Comparison of ENCODE assay signal across 1 cellular context in genomic region chr17:27293898-27294688, GRCh38.
A peak's percentile ranks its signal among the peaks of the same experiment; 100 is the strongest.
TF ChIP-seq lines count a peak whose summit lies in the region.

A gene with protein sequence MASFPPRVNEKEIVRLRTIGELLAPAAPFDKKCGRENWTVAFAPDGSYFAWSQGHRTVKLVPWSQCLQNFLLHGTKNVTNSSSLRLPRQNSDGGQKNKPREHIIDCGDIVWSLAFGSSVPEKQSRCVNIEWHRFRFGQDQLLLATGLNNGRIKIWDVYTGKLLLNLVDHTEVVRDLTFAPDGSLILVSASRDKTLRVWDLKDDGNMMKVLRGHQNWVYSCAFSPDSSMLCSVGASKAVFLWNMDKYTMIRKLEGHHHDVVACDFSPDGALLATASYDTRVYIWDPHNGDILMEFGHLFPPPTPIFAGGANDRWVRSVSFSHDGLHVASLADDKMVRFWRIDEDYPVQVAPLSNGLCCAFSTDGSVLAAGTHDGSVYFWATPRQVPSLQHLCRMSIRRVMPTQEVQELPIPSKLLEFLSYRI (plus strand): TSS chr17:27294114. CDS start chr17:27294396, 282 bp downstream.

TF ChIP-seq in GM12878, 131 proteins besides CTCF, POLR2A, EP300 and RAD21 (continued from another document and continues in another):
- TF ChIP-seq, protein P1, sequence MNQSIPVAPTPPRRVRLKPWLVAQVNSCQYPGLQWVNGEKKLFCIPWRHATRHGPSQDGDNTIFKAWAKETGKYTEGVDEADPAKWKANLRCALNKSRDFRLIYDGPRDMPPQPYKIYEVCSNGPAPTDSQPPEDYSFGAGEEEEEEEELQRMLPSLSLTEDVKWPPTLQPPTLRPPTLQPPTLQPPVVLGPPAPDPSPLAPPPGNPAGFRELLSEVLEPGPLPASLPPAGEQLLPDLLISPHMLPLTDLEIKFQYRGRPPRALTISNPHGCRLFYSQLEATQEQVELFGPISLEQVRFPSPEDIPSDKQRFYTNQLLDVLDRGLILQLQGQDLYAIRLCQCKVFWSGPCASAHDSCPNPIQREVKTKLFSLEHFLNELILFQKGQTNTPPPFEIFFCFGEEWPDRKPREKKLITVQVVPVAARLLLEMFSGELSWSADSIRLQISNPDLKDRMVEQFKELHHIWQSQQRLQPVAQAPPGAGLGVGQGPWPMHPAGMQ (IDR thresholded peaks at IDR 0.05; ENCODE audit: borderline replicate concordance), result no peak
- peak; percentile 91 to 98 for TF ChIP-seq BHLHE40 (IDR thresholded peaks at IDR 0.05; ENCODE audit: borderline replicate concordance in 1 of 2, low read depth in 2 of 2, low read length in 1 of 2)
- TF ChIP-seq PML (IDR thresholded peaks at IDR 0.05; ENCODE audit: low read length), result peak; percentile 98
- TF ChIP-seq TARDBP (IDR thresholded peaks at IDR 0.05; ENCODE audit: borderline replicate concordance), result no peak
- 0 out of 4 replicates have a peak, but pooled peaks of 1 of the 2 experiments have one; percentile 17 for TF ChIP-seq SRF (IDR thresholded peaks at IDR 0.05; ENCODE audit: low read depth in 2 of 2, low read length in 2 of 2)
- TF ChIP-seq TCF12 (IDR thresholded peaks at IDR 0.05; ENCODE audit: low read depth, low read length), result peak; percentile 56; the same call in 1 of the 2 replicates
- no peak for TF ChIP-seq ASH2L (IDR thresholded peaks at IDR 0.05; ENCODE audit: borderline replicate concordance, low read depth)
- TF ChIP-seq JUNB (IDR thresholded peaks at IDR 0.05), result no peak
- TF ChIP-seq, protein P2, sequence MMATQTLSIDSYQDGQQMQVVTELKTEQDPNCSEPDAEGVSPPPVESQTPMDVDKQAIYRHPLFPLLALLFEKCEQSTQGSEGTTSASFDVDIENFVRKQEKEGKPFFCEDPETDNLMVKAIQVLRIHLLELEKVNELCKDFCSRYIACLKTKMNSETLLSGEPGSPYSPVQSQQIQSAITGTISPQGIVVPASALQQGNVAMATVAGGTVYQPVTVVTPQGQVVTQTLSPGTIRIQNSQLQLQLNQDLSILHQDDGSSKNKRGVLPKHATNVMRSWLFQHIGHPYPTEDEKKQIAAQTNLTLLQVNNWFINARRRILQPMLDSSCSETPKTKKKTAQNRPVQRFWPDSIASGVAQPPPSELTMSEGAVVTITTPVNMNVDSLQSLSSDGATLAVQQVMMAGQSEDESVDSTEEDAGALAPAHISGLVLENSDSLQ (IDR thresholded peaks at IDR 0.05), result peak; percentile 36; the same call in 1 of the 2 replicates
- TF ChIP-seq POU2F2 (IDR thresholded peaks at IDR 0.05; ENCODE audit: borderline replicate concordance, low read depth, low read length), result peak; percentile 94
- TF ChIP-seq TAF1 (IDR thresholded peaks at IDR 0.05; ENCODE audit: borderline replicate concordance, low read depth, low read length), result peak; percentile 99
- 0 out of 2 replicates have a peak, but pooled peaks have one; percentile 12 for TF ChIP-seq WRNIP1 (IDR thresholded peaks at IDR 0.05; ENCODE audit: borderline replicate concordance, low read depth, low read length)
- TF ChIP-seq, protein P3, sequence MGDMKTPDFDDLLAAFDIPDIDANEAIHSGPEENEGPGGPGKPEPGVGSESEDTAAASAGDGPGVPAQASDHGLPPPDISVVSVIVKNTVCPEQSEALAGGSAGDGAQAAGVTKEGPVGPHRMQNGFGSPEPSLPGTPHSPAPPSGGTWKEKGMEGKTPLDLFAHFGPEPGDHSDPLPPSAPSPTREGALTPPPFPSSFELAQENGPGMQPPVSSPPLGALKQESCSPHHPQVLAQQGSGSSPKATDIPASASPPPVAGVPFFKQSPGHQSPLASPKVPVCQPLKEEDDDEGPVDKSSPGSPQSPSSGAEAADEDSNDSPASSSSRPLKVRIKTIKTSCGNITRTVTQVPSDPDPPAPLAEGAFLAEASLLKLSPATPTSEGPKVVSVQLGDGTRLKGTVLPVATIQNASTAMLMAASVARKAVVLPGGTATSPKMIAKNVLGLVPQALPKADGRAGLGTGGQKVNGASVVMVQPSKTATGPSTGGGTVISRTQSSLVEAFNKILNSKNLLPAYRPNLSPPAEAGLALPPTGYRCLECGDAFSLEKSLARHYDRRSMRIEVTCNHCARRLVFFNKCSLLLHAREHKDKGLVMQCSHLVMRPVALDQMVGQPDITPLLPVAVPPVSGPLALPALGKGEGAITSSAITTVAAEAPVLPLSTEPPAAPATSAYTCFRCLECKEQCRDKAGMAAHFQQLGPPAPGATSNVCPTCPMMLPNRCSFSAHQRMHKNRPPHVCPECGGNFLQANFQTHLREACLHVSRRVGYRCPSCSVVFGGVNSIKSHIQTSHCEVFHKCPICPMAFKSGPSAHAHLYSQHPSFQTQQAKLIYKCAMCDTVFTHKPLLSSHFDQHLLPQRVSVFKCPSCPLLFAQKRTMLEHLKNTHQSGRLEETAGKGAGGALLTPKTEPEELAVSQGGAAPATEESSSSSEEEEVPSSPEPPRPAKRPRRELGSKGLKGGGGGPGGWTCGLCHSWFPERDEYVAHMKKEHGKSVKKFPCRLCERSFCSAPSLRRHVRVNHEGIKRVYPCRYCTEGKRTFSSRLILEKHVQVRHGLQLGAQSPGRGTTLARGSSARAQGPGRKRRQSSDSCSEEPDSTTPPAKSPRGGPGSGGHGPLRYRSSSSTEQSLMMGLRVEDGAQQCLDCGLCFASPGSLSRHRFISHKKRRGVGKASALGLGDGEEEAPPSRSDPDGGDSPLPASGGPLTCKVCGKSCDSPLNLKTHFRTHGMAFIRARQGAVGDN (IDR thresholded peaks at IDR 0.05), result peak; percentile 91
- no peak for TF ChIP-seq NFYA (IDR thresholded peaks at IDR 0.05; ENCODE audit: borderline replicate concordance, low read depth, low read length)
- TF ChIP-seq IKZF1 (conservative IDR thresholded peaks at IDR 0.05), result peak; percentile 82
- TF ChIP-seq CBFB (IDR thresholded peaks at IDR 0.05; ENCODE audit: low read depth), result peak; percentile 94
- peak; percentile 58; the same call in 1 of the 2 replicates for TF ChIP-seq SMARCA5 (IDR thresholded peaks at IDR 0.05)
- peak in 1 of 2 experiments; percentile 45; a peak in 3 of 4 replicates for TF ChIP-seq IKZF2 (IDR thresholded peaks at IDR 0.05)
- TF ChIP-seq RBBP5 (conservative IDR thresholded peaks at IDR 0.05), result no peak
- TF ChIP-seq KAT2A (conservative IDR thresholded peaks at IDR 0.05; ENCODE audit: control insufficient read depth, low read depth, low read length), result no peak
- TF ChIP-seq MEF2B (IDR thresholded peaks at IDR 0.05; ENCODE audit: partially characterized antibody, poor library complexity, severe bottlenecking), result peak; percentile 28
- TF ChIP-seq FOS (IDR thresholded peaks at IDR 0.05; ENCODE audit: borderline replicate concordance, extremely low read depth, insufficient read length), result no peak
- peak; percentile 100 for TF ChIP-seq NBN (IDR thresholded peaks at IDR 0.05)
- TF ChIP-seq DPF2 (IDR thresholded peaks at IDR 0.05), result peak; percentile 60
- TF ChIP-seq, protein P4, sequence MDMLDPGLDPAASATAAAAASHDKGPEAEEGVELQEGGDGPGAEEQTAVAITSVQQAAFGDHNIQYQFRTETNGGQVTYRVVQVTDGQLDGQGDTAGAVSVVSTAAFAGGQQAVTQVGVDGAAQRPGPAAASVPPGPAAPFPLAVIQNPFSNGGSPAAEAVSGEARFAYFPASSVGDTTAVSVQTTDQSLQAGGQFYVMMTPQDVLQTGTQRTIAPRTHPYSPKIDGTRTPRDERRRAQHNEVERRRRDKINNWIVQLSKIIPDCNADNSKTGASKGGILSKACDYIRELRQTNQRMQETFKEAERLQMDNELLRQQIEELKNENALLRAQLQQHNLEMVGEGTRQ (IDR thresholded peaks at IDR 0.05; ENCODE audit: borderline replicate concordance, low read depth, low read length), result peak; percentile 31
- no peak for TF ChIP-seq HDAC2 (IDR thresholded peaks at IDR 0.05)
- TF ChIP-seq POLR2AphosphoS5 (IDR thresholded peaks at IDR 0.05; ENCODE audit: low read length), result peak; percentile 99
- TF ChIP-seq MLLT1 (IDR thresholded peaks at IDR 0.05), result peak; percentile 76
- TF ChIP-seq TBL1XR1 (IDR thresholded peaks at IDR 0.05; ENCODE audit: low read depth, low read length), result no peak; the same call in 1 of the 2 replicates
- TF ChIP-seq RB1 (IDR thresholded peaks at IDR 0.05; ENCODE audit: borderline replicate concordance), result peak; percentile 61
- TF ChIP-seq BRCA1 (IDR thresholded peaks at IDR 0.05; ENCODE audit: low read depth, low read length), result peak; percentile 53
- TF ChIP-seq CREM (IDR thresholded peaks at IDR 0.05; ENCODE audit: low read depth), result peak; percentile 78
- peak; percentile 69 for TF ChIP-seq RUNX3 (IDR thresholded peaks at IDR 0.05; ENCODE audit: low read length)
- no peak for TF ChIP-seq CHD4 (IDR thresholded peaks at IDR 0.05)
- no peak for TF ChIP-seq ZNF592 (IDR thresholded peaks at IDR 0.05)
- peak; percentile 45; the same call in 1 of the 2 replicates for TF ChIP-seq REST (IDR thresholded peaks at IDR 0.05; ENCODE audit: low read depth, low read length)
- TF ChIP-seq LARP7 (IDR thresholded peaks at IDR 0.05), result peak; percentile 31
- peak; percentile 72; the same call in 1 of the 2 replicates for TF ChIP-seq TCF3 (IDR thresholded peaks at IDR 0.05; ENCODE audit: borderline replicate concordance, insufficient read depth, low read depth, low read length)
- TF ChIP-seq CHD1 (IDR thresholded peaks at IDR 0.05; ENCODE audit: low read depth, low read length), result peak; percentile 88; the same call in 1 of the 2 replicates
- TF ChIP-seq ZSCAN29 (IDR thresholded peaks at IDR 0.05), result no peak
- peak; percentile 58 for TF ChIP-seq SP1 (IDR thresholded peaks at IDR 0.05; ENCODE audit: low read depth, low read length)
- 0 out of 2 replicates have a peak, but pooled peaks have one; percentile 17 for TF ChIP-seq ELK1 (IDR thresholded peaks at IDR 0.05; ENCODE audit: low read depth, low read length)
- TF ChIP-seq SMAD1 (IDR thresholded peaks at IDR 0.05; ENCODE audit: low read depth, partially characterized antibody), result peak; percentile 85
- TF ChIP-seq SMAD5 (IDR thresholded peaks at IDR 0.05; ENCODE audit: low read depth), result peak; percentile 97
